ENCODE assay signal across 1 cellular context in genomic region chr12:117155278-117156060, GRCh38.
TF ChIP-seq lines count a peak whose summit lies in the region.

No MANE protein-coding gene starts in this region.

TF ChIP-seq in HepG2, 621 proteins besides CTCF, POLR2A, EP300 and RAD21 (continued from another document and continues in another):
- TF ChIP-seq NCOA2 (CRISPR knock-in tag; IDR thresholded peaks at IDR 0.05) (no peak), ZFAT (CRISPR knock-in tag; conservative IDR thresholded peaks at IDR 0.05) (no peak), KDM2A (CRISPR knock-in tag; IDR thresholded peaks at IDR 0.05; ENCODE audit: borderline replicate concordance, low read depth) (peak; percentile 79; the same call in 1 of the 2 replicates), HOXA3 (CRISPR knock-in tag; IDR thresholded peaks at IDR 0.05) (peak; percentile 50; the same call in 1 of the 2 replicates), SRSF1 (optimal IDR thresholded peaks at IDR 0.05; ENCODE audit: low read depth, low read length) (no peak), SPEN (CRISPR knock-in tag; IDR thresholded peaks at IDR 0.05; ENCODE audit: low read depth) (peak; percentile 67; the same call in 1 of the 2 replicates), TCF12 (IDR thresholded peaks at IDR 0.05) (no peak), TCF12 (CRISPR knock-in tag; IDR thresholded peaks at IDR 0.05) (0 out of 2 replicates have a peak, but pooled peaks have one; percentile 8), HIC2 (CRISPR knock-in tag; IDR thresholded peaks at IDR 0.05; ENCODE audit: low read depth) (no peak), CERS6 (CRISPR knock-in tag; IDR thresholded peaks at IDR 0.05) (no peak), IRF2 (CRISPR knock-in tag; IDR thresholded peaks at IDR 0.05) (no peak; the same call in 1 of the 2 replicates), ARID5B (CRISPR knock-in tag; IDR thresholded peaks at IDR 0.05) (peak; percentile 56; the same call in 1 of the 2 replicates), SIN3A (IDR thresholded peaks at IDR 0.05; ENCODE audit: borderline replicate concordance, low read depth, low read length) (no peak), PBX3 (CRISPR knock-in tag; IDR thresholded peaks at IDR 0.05; ENCODE audit: borderline replicate concordance) (no peak), ATF4 (CRISPR knock-in tag; IDR thresholded peaks at IDR 0.05) (no peak), GABPA (IDR thresholded peaks at IDR 0.05; ENCODE audit: low read depth, low read length) (no peak), GABPA (CRISPR knock-in tag; IDR thresholded peaks at IDR 0.05; ENCODE audit: low read depth) (peak; percentile 78), WIZ (CRISPR knock-in tag; IDR thresholded peaks at IDR 0.05) (no peak), SP140L (CRISPR knock-in tag; IDR thresholded peaks at IDR 0.05; ENCODE audit: borderline replicate concordance) (no peak), KLF13 (CRISPR knock-in tag; IDR thresholded peaks at IDR 0.05) (no peak), ZNF329 (CRISPR knock-in tag; IDR thresholded peaks at IDR 0.05; ENCODE audit: low read depth) (no peak), CCDC6 (CRISPR knock-in tag; IDR thresholded peaks at IDR 0.05) (no peak), ZNF615 (CRISPR knock-in tag; IDR thresholded peaks at IDR 0.05; ENCODE audit: borderline replicate concordance) (no peak), ZSCAN9 (CRISPR knock-in tag; IDR thresholded peaks at IDR 0.05; ENCODE audit: borderline replicate concordance) (peak; percentile 36; the same call in 1 of the 2 replicates), ZNF7 (CRISPR knock-in tag; IDR thresholded peaks at IDR 0.05) (no peak), ELF3 (CRISPR knock-in tag; IDR thresholded peaks at IDR 0.05) (0 out of 2 replicates have a peak, but pooled peaks have one; percentile 55), ZNF761 (CRISPR knock-in tag; conservative IDR thresholded peaks at IDR 0.05) (no peak), ZNF670 (CRISPR knock-in tag; IDR thresholded peaks at IDR 0.05; ENCODE audit: borderline replicate concordance) (no peak), ZNF687 (CRISPR knock-in tag; IDR thresholded peaks at IDR 0.05) (peak; percentile 86), SP1 (IDR thresholded peaks at IDR 0.05) (no peak), SP1 (CRISPR knock-in tag; IDR thresholded peaks at IDR 0.05) (no peak), ZSCAN20 (CRISPR knock-in tag; IDR thresholded peaks at IDR 0.05; ENCODE audit: borderline replicate concordance) (0 out of 2 replicates have a peak, but pooled peaks have one; percentile 49), BRCA1 (CRISPR knock-in tag; IDR thresholded peaks at IDR 0.05) (no peak), MLLT10 (CRISPR knock-in tag; IDR thresholded peaks at IDR 0.05) (no peak), ZNF619 (CRISPR knock-in tag; IDR thresholded peaks at IDR 0.05) (0 out of 2 replicates have a peak, but pooled peaks have one; percentile 15), MIER3 (CRISPR knock-in tag; IDR thresholded peaks at IDR 0.05; ENCODE audit: borderline replicate concordance) (0 out of 2 replicates have a peak, but pooled peaks have one; percentile 21), XRCC5 (optimal IDR thresholded peaks at IDR 0.05; ENCODE audit: low read length) (peak; percentile 97), PCBP2 (optimal IDR thresholded peaks at IDR 0.05; ENCODE audit: low read depth, low read length, poor library complexity, severe bottlenecking) (no peak), JUNB (CRISPR knock-in tag; IDR thresholded peaks at IDR 0.05; ENCODE audit: borderline replicate concordance) (no peak), ZSCAN21 (CRISPR knock-in tag; IDR thresholded peaks at IDR 0.05; ENCODE audit: borderline replicate concordance) (no peak), BORCS8-MEF2B (CRISPR knock-in tag; IDR thresholded peaks at IDR 0.05) (0 out of 2 replicates have a peak, but pooled peaks have one; percentile 38), DR1 (CRISPR knock-in tag; IDR thresholded peaks at IDR 0.05) (no peak), FOXM1 (CRISPR knock-in tag; IDR thresholded peaks at IDR 0.05) (no peak), ZNF33A (CRISPR knock-in tag; IDR thresholded peaks at IDR 0.05; ENCODE audit: borderline replicate concordance) (no peak), CBX1 (IDR thresholded peaks at IDR 0.05; ENCODE audit: low read depth) (peak; percentile 41), STAG1 (CRISPR knock-in tag; IDR thresholded peaks at IDR 0.05) (peak; percentile 49), PAX8 (CRISPR knock-in tag; IDR thresholded peaks at IDR 0.05; ENCODE audit: borderline replicate concordance) (no peak), ZFP1 (CRISPR knock-in tag; IDR thresholded peaks at IDR 0.05) (peak; percentile 48; the same call in 1 of the 2 replicates), ZNF746 (CRISPR knock-in tag; IDR thresholded peaks at IDR 0.05) (no peak), GATAD1 (CRISPR knock-in tag; IDR thresholded peaks at IDR 0.05) (peak; percentile 42; the same call in 1 of the 2 replicates), KDM6A (CRISPR knock-in tag; IDR thresholded peaks at IDR 0.05; ENCODE audit: low read depth) (no peak), SMARCE1 (IDR thresholded peaks at IDR 0.05; ENCODE audit: borderline replicate concordance) (no peak), RARG (CRISPR knock-in tag; IDR thresholded peaks at IDR 0.05; ENCODE audit: low read depth) (no peak), ZNF598 (CRISPR knock-in tag; IDR thresholded peaks at IDR 0.05; ENCODE audit: borderline replicate concordance) (no peak), ZNF737 (CRISPR knock-in tag; IDR thresholded peaks at IDR 0.05; ENCODE audit: borderline replicate concordance) (no peak), NONO (IDR thresholded peaks at IDR 0.05) (no peak), NONO (CRISPR knock-in tag; conservative IDR thresholded peaks at IDR 0.05) (0 out of 2 replicates have a peak, but pooled peaks have one; percentile 36), ATF7 (IDR thresholded peaks at IDR 0.05) (no peak), ATF7 (CRISPR knock-in tag; IDR thresholded peaks at IDR 0.05) (no peak), SIN3B (IDR thresholded peaks at IDR 0.05; ENCODE audit: low read length) (no peak), ZNF629 (CRISPR knock-in tag; conservative IDR thresholded peaks at IDR 0.05) (no peak; the same call in 1 of the 2 replicates), ZNF513 (CRISPR knock-in tag; conservative IDR thresholded peaks at IDR 0.05) (no peak), ZNF17 (CRISPR knock-in tag; IDR thresholded peaks at IDR 0.05) (no peak), FLYWCH1 (CRISPR knock-in tag; IDR thresholded peaks at IDR 0.05) (no peak), RBM39 (IDR thresholded peaks at IDR 0.05; ENCODE audit: low read depth, low read length, poor library complexity, severe bottlenecking) (peak; percentile 72)
- TF ChIP-seq, protein P1, sequence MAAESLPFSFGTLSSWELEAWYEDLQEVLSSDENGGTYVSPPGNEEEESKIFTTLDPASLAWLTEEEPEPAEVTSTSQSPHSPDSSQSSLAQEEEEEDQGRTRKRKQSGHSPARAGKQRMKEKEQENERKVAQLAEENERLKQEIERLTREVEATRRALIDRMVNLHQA (CRISPR knock-in tag; IDR thresholded peaks at IDR 0.05), result no peak
